In the genomic region with DNA sequence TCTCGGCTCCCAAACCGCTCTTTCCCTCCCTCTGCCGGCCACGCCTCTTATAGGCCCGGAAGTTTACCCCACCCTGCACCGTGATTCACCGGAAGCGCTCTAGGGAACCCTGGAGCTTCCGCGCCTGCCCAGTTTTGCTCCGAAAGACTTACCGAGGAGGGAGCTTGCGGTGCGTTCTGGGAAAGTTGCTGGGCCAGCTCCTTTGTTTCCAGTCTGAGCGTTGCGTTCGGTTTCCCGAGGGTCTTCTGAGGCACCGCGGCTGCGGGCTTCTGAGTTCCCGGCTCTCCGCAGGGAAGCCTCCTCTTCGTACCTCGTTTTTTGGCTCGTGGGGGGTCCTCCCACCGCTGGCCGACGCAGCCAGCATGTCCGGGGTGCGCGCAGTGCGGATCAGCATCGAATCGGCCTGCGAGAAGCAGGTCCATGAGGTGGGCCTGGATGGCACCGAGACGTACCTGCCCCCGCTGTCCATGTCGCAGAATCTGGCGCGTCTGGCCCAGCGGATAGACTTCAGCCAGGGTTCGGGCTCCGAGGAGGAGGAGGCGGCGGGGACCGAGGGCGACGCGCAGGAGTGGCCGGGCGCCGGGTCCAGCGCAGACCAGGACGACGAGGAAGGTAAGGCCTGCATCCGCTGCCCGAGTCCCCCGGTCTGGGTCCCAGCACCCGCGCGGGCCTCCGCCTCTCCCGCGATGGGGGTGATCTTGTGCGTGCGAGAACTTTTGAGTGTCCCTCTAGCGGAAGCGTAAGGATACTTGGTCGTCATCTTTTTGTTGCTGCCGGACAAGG, we compare ENCODE assay signal across 1 cellular context.
TF ChIP-seq lines count a peak whose summit lies in the region.

A gene with protein sequence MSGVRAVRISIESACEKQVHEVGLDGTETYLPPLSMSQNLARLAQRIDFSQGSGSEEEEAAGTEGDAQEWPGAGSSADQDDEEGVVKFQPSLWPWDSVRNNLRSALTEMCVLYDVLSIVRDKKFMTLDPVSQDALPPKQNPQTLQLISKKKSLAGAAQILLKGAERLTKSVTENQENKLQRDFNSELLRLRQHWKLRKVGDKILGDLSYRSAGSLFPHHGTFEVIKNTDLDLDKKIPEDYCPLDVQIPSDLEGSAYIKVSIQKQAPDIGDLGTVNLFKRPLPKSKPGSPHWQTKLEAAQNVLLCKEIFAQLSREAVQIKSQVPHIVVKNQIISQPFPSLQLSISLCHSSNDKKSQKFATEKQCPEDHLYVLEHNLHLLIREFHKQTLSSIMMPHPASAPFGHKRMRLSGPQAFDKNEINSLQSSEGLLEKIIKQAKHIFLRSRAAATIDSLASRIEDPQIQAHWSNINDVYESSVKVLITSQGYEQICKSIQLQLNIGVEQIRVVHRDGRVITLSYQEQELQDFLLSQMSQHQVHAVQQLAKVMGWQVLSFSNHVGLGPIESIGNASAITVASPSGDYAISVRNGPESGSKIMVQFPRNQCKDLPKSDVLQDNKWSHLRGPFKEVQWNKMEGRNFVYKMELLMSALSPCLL (plus strand): TSS at position 131 of the 783 bp plus-strand sequence. CDS start 232 bp downstream, at position 363.

TF ChIP-seq in K562, 482 proteins besides CTCF, POLR2A, EP300 and RAD21 (continued from another document and continues in another):
- TF ChIP-seq RREB1 (CRISPR knock-in tag; IDR thresholded peaks at IDR 0.05) (peak; percentile 56; the same call in 1 of the 2 replicates), POLR2G (IDR thresholded peaks at IDR 0.05; ENCODE audit: low read depth, low read length) (peak; percentile 90), FOXM1 (IDR thresholded peaks at IDR 0.05; ENCODE audit: low read depth) (no peak), FOXM1 (CRISPR knock-in tag; IDR thresholded peaks at IDR 0.05; ENCODE audit: low read depth) (no peak), RBM25 (IDR thresholded peaks at IDR 0.05; ENCODE audit: low read depth, low read length, severe bottlenecking) (no peak), POLR2B (IDR thresholded peaks at IDR 0.05; ENCODE audit: low read depth, partially characterized antibody) (peak; percentile 92), ZNF436 (CRISPR knock-in tag; IDR thresholded peaks at IDR 0.05) (no peak), KAT8 (IDR thresholded peaks at IDR 0.05; ENCODE audit: low read depth) (no peak), SRSF3 (IDR thresholded peaks at IDR 0.05; ENCODE audit: insufficient read depth, low read length) (no peak), BRD4 (IDR thresholded peaks at IDR 0.05) (no peak), BACH1 (tag; IDR thresholded peaks at IDR 0.05) (no peak), ZNF644 (tag; IDR thresholded peaks at IDR 0.05; ENCODE audit: low read depth) (no peak), ZKSCAN8 (CRISPR knock-in tag; IDR thresholded peaks at IDR 0.05) (no peak), PBX2 (CRISPR knock-in tag; IDR thresholded peaks at IDR 0.05; ENCODE audit: low read depth) (no peak), PBX2 (tag; conservative IDR thresholded peaks at IDR 0.05; ENCODE audit: low read depth) (no peak), TEAD4 (IDR thresholded peaks at IDR 0.05; ENCODE audit: low read length) (no peak), TEAD4 (CRISPR knock-in tag; IDR thresholded peaks at IDR 0.05; ENCODE audit: borderline replicate concordance) (no peak), ARNT (IDR thresholded peaks at IDR 0.05) (no peak), ASH1L (IDR thresholded peaks at IDR 0.05; ENCODE audit: borderline replicate concordance, low read depth, partially characterized antibody) (no peak), DPF2 (IDR thresholded peaks at IDR 0.05) (no peak), U2AF1 (optimal IDR thresholded peaks at IDR 0.05; ENCODE audit: low read depth, low read length) (no peak), REST (CRISPR knock-in tag; IDR thresholded peaks at IDR 0.05; ENCODE audit: low read depth) (peak; percentile 35; the same call in 1 of the 2 replicates), ZEB2 (IDR thresholded peaks at IDR 0.05) (no peak; the same call in 1 of the 2 replicates), ZNF583 (CRISPR knock-in tag; IDR thresholded peaks at IDR 0.05) (no peak), ZNF830 (CRISPR knock-in tag; IDR thresholded peaks at IDR 0.05) (no peak), FOSL1 (tag; conservative IDR thresholded peaks at IDR 0.05) (peak; percentile 86), KAT2B (IDR thresholded peaks at IDR 0.05; ENCODE audit: low read depth, low read length) (no peak), ZNF263 (CRISPR knock-in tag; IDR thresholded peaks at IDR 0.05; ENCODE audit: borderline replicate concordance) (peak; percentile 52; the same call in 1 of the 2 replicates), ELF2 (CRISPR knock-in tag; IDR thresholded peaks at IDR 0.05) (no peak), FOXK1 (CRISPR knock-in tag; IDR thresholded peaks at IDR 0.05; ENCODE audit: borderline replicate concordance) (0 out of 2 replicates have a peak, but pooled peaks have one; percentile 27), MTA2 (IDR thresholded peaks at IDR 0.05; ENCODE audit: low read depth) (no peak), HIVEP1 (CRISPR knock-in tag; IDR thresholded peaks at IDR 0.05) (no peak), ZNF699 (CRISPR knock-in tag; IDR thresholded peaks at IDR 0.05; ENCODE audit: insufficient replicate concordance) (no peak), E2F3 (CRISPR knock-in tag; IDR thresholded peaks at IDR 0.05) (0 out of 2 replicates have a peak, but pooled peaks have one; percentile 43), YY1 (IDR thresholded peaks at IDR 0.05; ENCODE audit: borderline replicate concordance in 1 of 3, control insufficient read depth in 1 of 3, extremely low read depth in 1 of 3, insufficient read depth in 3 of 3, insufficient read length in 1 of 3, insufficient replicate concordance in 2 of 3, low read depth in 1 of 3, low read length in 2 of 3) (peak in 2 of 3 experiments; percentile 16 to 44), SIN3B (IDR thresholded peaks at IDR 0.05; ENCODE audit: low read depth) (no peak), ZNF239 (CRISPR knock-in tag; IDR thresholded peaks at IDR 0.05) (no peak), PTTG1 (tag; IDR thresholded peaks at IDR 0.05; ENCODE audit: low read depth) (no peak), ZC3H11A (IDR thresholded peaks at IDR 0.05; ENCODE audit: low read depth, low read length) (no peak), HOMEZ (CRISPR knock-in tag; IDR thresholded peaks at IDR 0.05) (no peak), ZSCAN29 (IDR thresholded peaks at IDR 0.05) (no peak)
- TF ChIP-seq, protein P1, sequence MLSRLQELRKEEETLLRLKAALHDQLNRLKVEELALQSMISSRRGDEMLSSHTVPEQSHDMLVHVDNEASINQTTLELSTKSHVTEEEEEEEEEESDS (CRISPR knock-in tag; IDR thresholded peaks at IDR 0.05), result no peak
- TF ChIP-seq, protein P2, sequence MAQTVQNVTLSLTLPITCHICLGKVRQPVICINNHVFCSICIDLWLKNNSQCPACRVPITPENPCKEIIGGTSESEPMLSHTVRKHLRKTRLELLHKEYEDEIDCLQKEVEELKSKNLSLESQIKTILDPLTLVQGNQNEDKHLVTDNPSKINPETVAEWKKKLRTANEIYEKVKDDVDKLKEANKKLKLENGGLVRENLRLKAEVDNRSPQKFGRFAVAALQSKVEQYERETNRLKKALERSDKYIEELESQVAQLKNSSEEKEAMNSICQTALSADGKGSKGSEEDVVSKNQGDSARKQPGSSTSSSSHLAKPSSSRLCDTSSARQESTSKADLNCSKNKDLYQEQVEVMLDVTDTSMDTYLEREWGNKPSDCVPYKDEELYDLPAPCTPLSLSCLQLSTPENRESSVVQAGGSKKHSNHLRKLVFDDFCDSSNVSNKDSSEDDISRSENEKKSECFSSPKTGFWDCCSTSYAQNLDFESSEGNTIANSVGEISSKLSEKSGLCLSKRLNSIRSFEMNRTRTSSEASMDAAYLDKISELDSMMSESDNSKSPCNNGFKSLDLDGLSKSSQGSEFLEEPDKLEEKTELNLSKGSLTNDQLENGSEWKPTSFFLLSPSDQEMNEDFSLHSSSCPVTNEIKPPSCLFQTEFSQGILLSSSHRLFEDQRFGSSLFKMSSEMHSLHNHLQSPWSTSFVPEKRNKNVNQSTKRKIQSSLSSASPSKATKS (CRISPR knock-in tag; IDR thresholded peaks at IDR 0.05), result no peak
- TF ChIP-seq, protein P3, sequence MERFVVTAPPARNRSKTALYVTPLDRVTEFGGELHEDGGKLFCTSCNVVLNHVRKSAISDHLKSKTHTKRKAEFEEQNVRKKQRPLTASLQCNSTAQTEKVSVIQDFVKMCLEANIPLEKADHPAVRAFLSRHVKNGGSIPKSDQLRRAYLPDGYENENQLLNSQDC (CRISPR knock-in tag; IDR thresholded peaks at IDR 0.05), result no peak
